Comparison of ENCODE assay signal across 2 cellular contexts in the genomic region with DNA sequence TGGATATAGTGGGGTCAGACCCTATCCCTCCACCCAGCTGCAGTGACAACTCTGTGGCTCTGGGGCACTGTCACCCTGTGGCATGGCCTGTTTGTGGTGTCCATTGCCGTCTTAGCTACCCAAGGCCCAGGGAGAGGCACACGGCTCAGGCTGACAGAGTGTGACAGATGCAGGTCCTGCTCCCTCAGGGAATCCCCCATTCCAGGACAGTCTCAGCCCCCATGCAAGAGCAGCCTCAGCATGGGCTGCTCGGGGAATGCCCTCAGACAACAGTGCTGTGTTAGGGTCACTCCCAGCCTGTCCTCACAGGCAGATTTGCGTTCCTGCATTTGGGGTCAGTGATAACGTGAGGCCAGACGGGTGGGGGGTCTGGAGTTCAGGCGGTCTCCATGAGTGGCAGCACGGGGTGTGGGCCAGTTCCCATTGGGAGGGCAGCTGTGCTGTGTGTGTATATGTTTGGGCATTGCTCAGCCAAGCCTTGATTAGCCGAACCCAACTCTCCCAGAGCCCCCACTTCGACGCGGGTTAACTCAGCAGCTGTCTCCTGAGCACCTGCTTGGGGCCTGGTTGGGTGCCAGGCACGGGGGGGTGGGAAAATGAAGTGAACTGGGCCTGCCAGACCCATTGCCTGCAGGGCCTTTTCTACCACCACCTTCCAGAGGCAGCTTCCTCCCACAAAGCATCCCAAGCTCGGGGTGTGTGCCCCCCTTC.
TF ChIP-seq lines count a peak whose summit lies in the region.

No MANE protein-coding gene starts in this region.

TF ChIP-seq in SK-N-SH, 30 proteins besides CTCF, POLR2A, EP300 and RAD21 (continued from another document):
- TF ChIP-seq, protein P1, sequence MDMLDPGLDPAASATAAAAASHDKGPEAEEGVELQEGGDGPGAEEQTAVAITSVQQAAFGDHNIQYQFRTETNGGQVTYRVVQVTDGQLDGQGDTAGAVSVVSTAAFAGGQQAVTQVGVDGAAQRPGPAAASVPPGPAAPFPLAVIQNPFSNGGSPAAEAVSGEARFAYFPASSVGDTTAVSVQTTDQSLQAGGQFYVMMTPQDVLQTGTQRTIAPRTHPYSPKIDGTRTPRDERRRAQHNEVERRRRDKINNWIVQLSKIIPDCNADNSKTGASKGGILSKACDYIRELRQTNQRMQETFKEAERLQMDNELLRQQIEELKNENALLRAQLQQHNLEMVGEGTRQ (IDR thresholded peaks at IDR 0.05; ENCODE audit: borderline replicate concordance, low read depth, low read length) = no peak
- TF ChIP-seq GABPA (IDR thresholded peaks at IDR 0.05; ENCODE audit: low read depth) = no peak
- TF ChIP-seq TCF12 (IDR thresholded peaks at IDR 0.05) = no peak
- no peak for TF ChIP-seq RFX5 (IDR thresholded peaks at IDR 0.05; ENCODE audit: low read length)
- TF ChIP-seq, protein P2, sequence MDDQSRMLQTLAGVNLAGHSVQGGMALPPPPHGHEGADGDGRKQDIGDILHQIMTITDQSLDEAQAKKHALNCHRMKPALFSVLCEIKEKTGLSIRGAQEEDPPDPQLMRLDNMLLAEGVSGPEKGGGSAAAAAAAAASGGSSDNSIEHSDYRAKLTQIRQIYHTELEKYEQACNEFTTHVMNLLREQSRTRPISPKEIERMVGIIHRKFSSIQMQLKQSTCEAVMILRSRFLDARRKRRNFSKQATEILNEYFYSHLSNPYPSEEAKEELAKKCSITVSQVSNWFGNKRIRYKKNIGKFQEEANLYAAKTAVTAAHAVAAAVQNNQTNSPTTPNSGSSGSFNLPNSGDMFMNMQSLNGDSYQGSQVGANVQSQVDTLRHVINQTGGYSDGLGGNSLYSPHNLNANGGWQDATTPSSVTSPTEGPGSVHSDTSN (IDR thresholded peaks at IDR 0.05) = no peak
- no peak for TF ChIP-seq NFIC (IDR thresholded peaks at IDR 0.05; ENCODE audit: borderline replicate concordance)
- TF ChIP-seq CHD2 (IDR thresholded peaks at IDR 0.05; ENCODE audit: low read length, partially characterized antibody) = no peak
- no peak for TF ChIP-seq SIN3A (IDR thresholded peaks at IDR 0.05; ENCODE audit: borderline replicate concordance, low read depth, low read length)
- no peak for TF ChIP-seq MXI1 (IDR thresholded peaks at IDR 0.05; ENCODE audit: low read depth, low read length)
- TF ChIP-seq, protein P3, sequence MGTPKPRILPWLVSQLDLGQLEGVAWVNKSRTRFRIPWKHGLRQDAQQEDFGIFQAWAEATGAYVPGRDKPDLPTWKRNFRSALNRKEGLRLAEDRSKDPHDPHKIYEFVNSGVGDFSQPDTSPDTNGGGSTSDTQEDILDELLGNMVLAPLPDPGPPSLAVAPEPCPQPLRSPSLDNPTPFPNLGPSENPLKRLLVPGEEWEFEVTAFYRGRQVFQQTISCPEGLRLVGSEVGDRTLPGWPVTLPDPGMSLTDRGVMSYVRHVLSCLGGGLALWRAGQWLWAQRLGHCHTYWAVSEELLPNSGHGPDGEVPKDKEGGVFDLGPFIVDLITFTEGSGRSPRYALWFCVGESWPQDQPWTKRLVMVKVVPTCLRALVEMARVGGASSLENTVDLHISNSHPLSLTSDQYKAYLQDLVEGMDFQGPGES (IDR thresholded peaks at IDR 0.05; ENCODE audit: low read depth, low read length) = no peak
- TF ChIP-seq, protein P4, sequence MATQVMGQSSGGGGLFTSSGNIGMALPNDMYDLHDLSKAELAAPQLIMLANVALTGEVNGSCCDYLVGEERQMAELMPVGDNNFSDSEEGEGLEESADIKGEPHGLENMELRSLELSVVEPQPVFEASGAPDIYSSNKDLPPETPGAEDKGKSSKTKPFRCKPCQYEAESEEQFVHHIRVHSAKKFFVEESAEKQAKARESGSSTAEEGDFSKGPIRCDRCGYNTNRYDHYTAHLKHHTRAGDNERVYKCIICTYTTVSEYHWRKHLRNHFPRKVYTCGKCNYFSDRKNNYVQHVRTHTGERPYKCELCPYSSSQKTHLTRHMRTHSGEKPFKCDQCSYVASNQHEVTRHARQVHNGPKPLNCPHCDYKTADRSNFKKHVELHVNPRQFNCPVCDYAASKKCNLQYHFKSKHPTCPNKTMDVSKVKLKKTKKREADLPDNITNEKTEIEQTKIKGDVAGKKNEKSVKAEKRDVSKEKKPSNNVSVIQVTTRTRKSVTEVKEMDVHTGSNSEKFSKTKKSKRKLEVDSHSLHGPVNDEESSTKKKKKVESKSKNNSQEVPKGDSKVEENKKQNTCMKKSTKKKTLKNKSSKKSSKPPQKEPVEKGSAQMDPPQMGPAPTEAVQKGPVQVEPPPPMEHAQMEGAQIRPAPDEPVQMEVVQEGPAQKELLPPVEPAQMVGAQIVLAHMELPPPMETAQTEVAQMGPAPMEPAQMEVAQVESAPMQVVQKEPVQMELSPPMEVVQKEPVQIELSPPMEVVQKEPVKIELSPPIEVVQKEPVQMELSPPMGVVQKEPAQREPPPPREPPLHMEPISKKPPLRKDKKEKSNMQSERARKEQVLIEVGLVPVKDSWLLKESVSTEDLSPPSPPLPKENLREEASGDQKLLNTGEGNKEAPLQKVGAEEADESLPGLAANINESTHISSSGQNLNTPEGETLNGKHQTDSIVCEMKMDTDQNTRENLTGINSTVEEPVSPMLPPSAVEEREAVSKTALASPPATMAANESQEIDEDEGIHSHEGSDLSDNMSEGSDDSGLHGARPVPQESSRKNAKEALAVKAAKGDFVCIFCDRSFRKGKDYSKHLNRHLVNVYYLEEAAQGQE (IDR thresholded peaks at IDR 0.05; ENCODE audit: low read depth, low read length) = no peak
- TF ChIP-seq, protein P5, sequence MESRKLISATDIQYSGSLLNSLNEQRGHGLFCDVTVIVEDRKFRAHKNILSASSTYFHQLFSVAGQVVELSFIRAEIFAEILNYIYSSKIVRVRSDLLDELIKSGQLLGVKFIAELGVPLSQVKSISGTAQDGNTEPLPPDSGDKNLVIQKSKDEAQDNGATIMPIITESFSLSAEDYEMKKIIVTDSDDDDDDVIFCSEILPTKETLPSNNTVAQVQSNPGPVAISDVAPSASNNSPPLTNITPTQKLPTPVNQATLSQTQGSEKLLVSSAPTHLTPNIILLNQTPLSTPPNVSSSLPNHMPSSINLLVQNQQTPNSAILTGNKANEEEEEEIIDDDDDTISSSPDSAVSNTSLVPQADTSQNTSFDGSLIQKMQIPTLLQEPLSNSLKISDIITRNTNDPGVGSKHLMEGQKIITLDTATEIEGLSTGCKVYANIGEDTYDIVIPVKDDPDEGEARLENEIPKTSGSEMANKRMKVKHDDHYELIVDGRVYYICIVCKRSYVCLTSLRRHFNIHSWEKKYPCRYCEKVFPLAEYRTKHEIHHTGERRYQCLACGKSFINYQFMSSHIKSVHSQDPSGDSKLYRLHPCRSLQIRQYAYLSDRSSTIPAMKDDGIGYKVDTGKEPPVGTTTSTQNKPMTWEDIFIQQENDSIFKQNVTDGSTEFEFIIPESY (IDR thresholded peaks at IDR 0.05; ENCODE audit: borderline replicate concordance, low read depth) = no peak
- no peak for TF ChIP-seq POLR2AphosphoS5 (IDR thresholded peaks at IDR 0.05; ENCODE audit: low read depth, low read length)
- no peak for TF ChIP-seq MEF2A (IDR thresholded peaks at IDR 0.05; ENCODE audit: borderline replicate concordance, low read depth)

TF ChIP-seq in SK-N-SH treated with all-trans-retinoic acid at 6 μM for 48 hours, 23 proteins besides CTCF, POLR2A, EP300 and RAD21 (continued from another document):
- TF ChIP-seq, protein P6, sequence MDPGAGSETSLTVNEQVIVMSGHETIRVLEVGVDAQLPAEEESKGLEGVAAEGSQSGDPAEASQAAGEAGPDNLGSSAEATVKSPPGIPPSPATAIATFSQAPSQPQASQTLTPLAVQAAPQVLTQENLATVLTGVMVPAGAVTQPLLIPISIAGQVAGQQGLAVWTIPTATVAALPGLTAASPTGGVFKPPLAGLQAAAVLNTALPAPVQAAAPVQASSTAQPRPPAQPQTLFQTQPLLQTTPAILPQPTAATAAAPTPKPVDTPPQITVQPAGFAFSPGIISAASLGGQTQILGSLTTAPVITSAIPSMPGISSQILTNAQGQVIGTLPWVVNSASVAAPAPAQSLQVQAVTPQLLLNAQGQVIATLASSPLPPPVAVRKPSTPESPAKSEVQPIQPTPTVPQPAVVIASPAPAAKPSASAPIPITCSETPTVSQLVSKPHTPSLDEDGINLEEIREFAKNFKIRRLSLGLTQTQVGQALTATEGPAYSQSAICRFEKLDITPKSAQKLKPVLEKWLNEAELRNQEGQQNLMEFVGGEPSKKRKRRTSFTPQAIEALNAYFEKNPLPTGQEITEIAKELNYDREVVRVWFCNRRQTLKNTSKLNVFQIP (CRISPR knock-in tag; IDR thresholded peaks at IDR 0.05; ENCODE audit: borderline replicate concordance, low read depth) = no peak
- TF ChIP-seq ESRRG (CRISPR knock-in tag; IDR thresholded peaks at IDR 0.05) = no peak
- TF ChIP-seq ZC3H10 (CRISPR knock-in tag; IDR thresholded peaks at IDR 0.05) = no peak
- TF ChIP-seq, protein P7, sequence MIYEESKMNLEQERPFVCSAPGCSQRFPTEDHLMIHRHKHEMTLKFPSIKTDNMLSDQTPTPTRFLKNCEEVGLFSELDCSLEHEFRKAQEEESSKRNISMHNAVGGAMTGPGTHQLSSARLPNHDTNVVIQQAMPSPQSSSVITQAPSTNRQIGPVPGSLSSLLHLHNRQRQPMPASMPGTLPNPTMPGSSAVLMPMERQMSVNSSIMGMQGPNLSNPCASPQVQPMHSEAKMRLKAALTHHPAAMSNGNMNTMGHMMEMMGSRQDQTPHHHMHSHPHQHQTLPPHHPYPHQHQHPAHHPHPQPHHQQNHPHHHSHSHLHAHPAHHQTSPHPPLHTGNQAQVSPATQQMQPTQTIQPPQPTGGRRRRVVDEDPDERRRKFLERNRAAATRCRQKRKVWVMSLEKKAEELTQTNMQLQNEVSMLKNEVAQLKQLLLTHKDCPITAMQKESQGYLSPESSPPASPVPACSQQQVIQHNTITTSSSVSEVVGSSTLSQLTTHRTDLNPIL (CRISPR knock-in tag; IDR thresholded peaks at IDR 0.05; ENCODE audit: low read depth) = no peak
